Comparison of ENCODE assay signal across 8 cellular contexts in genomic region chr13:49444517-49445395, GRCh38. TPM values are rescaled to one million over a fixed set of nuclear protein-coding genes. Genes with fewer than 3 reads are reported as not detected.
DNase-seq lines count a peak whose midpoint lies in the region; ATAC-seq, FAIRE-seq and TF ChIP-seq lines count a peak whose summit lies in the region.

No MANE protein-coding gene starts in this region.

- peak overlapping the region; percentile 94 to 95 for H3K27ac ChIP-seq in kidney (ENCODE audit: low read depth in 2 of 2, low read length in 2 of 2)

- H3K9me3 ChIP-seq in kidney (ENCODE audit: control insufficient read depth in 1 of 2, low read length in 2 of 2) = no peaks in the 10 kb centered on the region

- peak; percentile 10 for ATAC-seq in GM18517 (IDR thresholded peaks at IDR 0.05; ENCODE audit: unreplicated experiment)
- ATAC-seq in HG03159 (IDR thresholded peaks at IDR 0.05; ENCODE audit: unreplicated experiment) = no peak

- H3K4me1 ChIP-seq in kidney (ENCODE audit: control insufficient read depth in 1 of 2, insufficient read depth in 1 of 2, low read depth in 1 of 2, low read length in 2 of 2) = peaks cover 0 to 7% of the 10 kb centered on the region in 2 donors

- H3K36me3 ChIP-seq in kidney (ENCODE audit: control insufficient read depth in 1 of 2, insufficient read depth in 2 of 2, low read length in 2 of 2) = no peaks in the 10 kb centered on the region

- peak overlapping the region; percentile 80 to 91 for H3K9ac ChIP-seq in kidney (ENCODE audit: low read length in 2 of 2)

- H3K4me3 ChIP-seq in AG10803 (ENCODE audit: low read length) (peak overlapping the region; percentile 91), cardiac fibroblast (replicated peaks in 1 of 2; ENCODE audit: low read depth in 2 of 2, low read length in 2 of 2) (peak overlapping the region; percentile 67 to 90), kidney (ENCODE audit: low read length in 2 of 2) (peak overlapping the region; percentile 75 to 91)

- TF ChIP-seq CTCF in AG10803 (conservative IDR thresholded peaks at IDR 0.05; ENCODE audit: low read length) (no peak), cardiac fibroblast (IDR thresholded peaks at IDR 0.05; ENCODE audit: low read depth, low read length) (no peak), kidney (IDR thresholded peaks at IDR 0.05; ENCODE audit: borderline replicate concordance, extremely low read depth, insufficient read depth) (no peak)

- no peak for FAIRE-seq in HTR-8/SVneo (lab: Jason Lieb, UNC)
- FAIRE-seq in kidney (lab: Jason Lieb, UNC) = no peak

- DNase-seq in AG10803 (ENCODE audit: low read depth) (peak; percentile 88), HTR-8/SVneo (ENCODE audit: insufficient read length, low spot score) (peak; percentile 5), SKM-1 treated with dmso at 0.1 percent for 144 hours (lab: John Stamatoyannopoulos, UW; ENCODE audit: unreplicated experiment) (peak; percentile 82), cardiac fibroblast (ENCODE audit: low read depth in 2 of 2) (peak; percentile 47 to 63), kidney (no peak)
- peak; percentile 28 for DNase-seq in stimulated activated CD8-positive, alpha-beta memory T cell treated with anti-CD3 and anti-CD28 coated beads, Interleukin-4, amount 100 ng/mL, for 48 hours

- intact Hi-C loops in kidney (cut with DNase I) = no loop called here

RNA-seq across cellular contexts. Expression of gene SETDB2, which starts 0.7 kb away (rescaled TPM):
- 15.1 TPM for total RNA-seq in kidney
- 5.7 TPM for polyA plus RNA-seq in kidney (ENCODE audit: insufficient read depth, low read depth, low replicate concordance)

RNA-seq across cellular contexts. Expression of gene CAB39L, which starts 0.9 kb away (rescaled TPM):
- total RNA-seq in kidney = 16.0 TPM
- 11.0 TPM for polyA plus RNA-seq in kidney (ENCODE audit: insufficient read depth, low read depth, low replicate concordance)

RNA-seq across cellular contexts. Expression of gene PHF11, which starts 51.0 kb away (rescaled TPM):
- total RNA-seq in kidney = 57.0 TPM
- polyA plus RNA-seq in kidney (ENCODE audit: insufficient read depth, low read depth, low replicate concordance) = 50.3 TPM
